ENCODE assay signal across 25 cellular contexts in genomic region chr18:3212636-3213035, GRCh38. TPM values are rescaled to one million over a fixed set of nuclear protein-coding genes. Genes with fewer than 3 reads are reported as not detected.
DNase-seq lines count a peak whose midpoint lies in the region; ATAC-seq and TF ChIP-seq lines count a peak whose summit lies in the region.
"Had no signal": no experiment of that assay in that cellular context is flagged by ENCODE, and none has a peak within 500 bp of the region (broad histone marks: within the 10 kb centered on the region; RNA-seq: fewer than 3 reads in every experiment).

No MANE protein-coding gene starts in this region.

- H3K36me3 ChIP-seq in right atrium auricular region (peaks cover 75% of the 10 kb centered on the region), tibial artery (peaks cover 8 to 13% (median 12%) of the 10 kb centered on the region in 3 donors)
- H3K36me3 ChIP-seq: HAP-1, MG63, SJSA1, upper lobe of left lung had no signal

- TF ChIP-seq CTCF in right atrium auricular region (IDR thresholded peaks at IDR 0.05) (no peak), mesothelial cell of epicardium (IDR thresholded peaks at IDR 0.05; ENCODE audit: unreplicated experiment) (no peak), tibial artery (IDR thresholded peaks at IDR 0.05) (no peak)

- ATAC-seq in activated T-helper 17 cell treated with anti-CD3 and anti-CD28 coated beads, Interleukin-2, amount 50 U/mL, for 72 hours (replicated peaks), result no peak
- no peak for ATAC-seq in activated CD4-positive, CD25-positive, alpha-beta regulatory T cell treated with anti-CD3 and anti-CD28 coated beads, Interleukin-2, amount 50 U/mL, for 24 hours
- ATAC-seq in HG03039 (IDR thresholded peaks at IDR 0.05; ENCODE audit: unreplicated experiment), result no peak

- peak overlapping the region in 1 of 2 donors; percentile 4 for H3K4me3 ChIP-seq in right atrium auricular region
- H3K4me3 ChIP-seq in tibial artery, result no peak overlapping the region
- H3K4me3 ChIP-seq: HAP-1, MG63, SJSA1, skin epidermis, upper lobe of left lung had no signal

- intact Hi-C loops in cardiac septum (cut with DNase I) (no loop called here), tibial artery (cut with DNase I; ENCODE audit: low total_unique reads) (no loop called here)

- no peaks in the 10 kb centered on the region for H3K27me3 Mint-ChIP-seq in activated T-helper 17 cell treated with anti-CD3 and anti-CD28 coated beads, Interleukin-2, amount 50 U/mL, for 72 hours
- no peaks in the 10 kb centered on the region for H3K27me3 Mint-ChIP-seq in mesothelial cell of epicardium (ENCODE audit: low read depth)
- H3K27me3 Mint-ChIP-seq: activated naive CD8-positive, alpha-beta T cell treated with anti-CD3 and anti-CD28 coated beads, Interleukin-2, amount 10 ng/mL, durations not matched to agents 7 days and 5 days; B cell; IgD-negative memory B cell; progenitor cell of endocrine pancreas had no signal

- H3K27ac ChIP-seq in right atrium auricular region (peak overlapping the region; percentile 5 to 67), tibial artery (peak overlapping the region; percentile 0 to 32)
- H3K27ac ChIP-seq: SJSA1, skin epidermis, upper lobe of left lung had no signal

- H3K27ac Mint-ChIP-seq in activated T-helper 17 cell treated with anti-CD3 and anti-CD28 coated beads, Interleukin-2, amount 50 U/mL, for 72 hours, result peak overlapping the region; percentile 8
- peak overlapping the region; percentile 43 for H3K27ac Mint-ChIP-seq in mesothelial cell of epicardium
- H3K27ac Mint-ChIP-seq: activated naive CD8-positive, alpha-beta T cell treated with anti-CD3 and anti-CD28 coated beads, Interleukin-2, amount 10 ng/mL, durations not matched to agents 7 days and 5 days; B cell; IgD-negative memory B cell; progenitor cell of endocrine pancreas had no signal

- H3K27me3 ChIP-seq in right atrium auricular region (no peaks in the 10 kb centered on the region), tibial artery (no peaks in the 10 kb centered on the region)
- H3K27me3 ChIP-seq: MG63, SJSA1, upper lobe of left lung had no signal

- DNase-seq in right atrium auricular region (ENCODE audit: low spot score), result no peak
- DNase-seq in cardiac septum (ENCODE audit: low spot score), result no peak
- no peak for DNase-seq in mesothelial cell of epicardium (ENCODE audit: low spot score in 2 of 2, unreplicated experiment in 2 of 2)
- DNase-seq in tibial artery, result no peak
- no peak for DNase-seq in stimulated activated CD4-positive, alpha-beta T cell treated with anti-CD3 and anti-CD28 coated beads, Interleukin-2, amount 100 ng/mL, for 24 hours
- DNase-seq: activated CD8-positive, alpha-beta memory T cell treated with anti-CD3 and anti-CD28 coated beads for 24 hours; activated effector memory CD4-positive, alpha-beta T cell treated with anti-CD3 and anti-CD28 coated beads, Interleukin-2, amount 50 U/mL, for 16 hours; activated naive CD8-positive, alpha-beta T cell treated with anti-CD3 and anti-CD28 coated beads, Interleukin-2, amount 10 ng/mL, durations not matched to agents 7 days and 5 days; cerebellar nuclear complex; COR-L47; DMS79; MG63; NCI-H2081; NCI-H226; NCI-H69; upper lobe of left lung had no signal

- no peak overlapping the region for H3K4me3 Mint-ChIP-seq in activated T-helper 17 cell treated with anti-CD3 and anti-CD28 coated beads, Interleukin-2, amount 50 U/mL, for 72 hours
- no peak overlapping the region for H3K4me3 Mint-ChIP-seq in mesothelial cell of epicardium
- H3K4me3 Mint-ChIP-seq: B cell, IgD-negative memory B cell had no signal

- H3K4me1 ChIP-seq in right atrium auricular region (peaks cover 0 to 58% of the 10 kb centered on the region in 2 donors), tibial artery (peaks cover 0 to 71% (median 8%) of the 10 kb centered on the region in 4 donors)
- H3K4me1 ChIP-seq: upper lobe of left lung had no signal

- no peaks in the 10 kb centered on the region for H3K36me3 Mint-ChIP-seq in activated T-helper 17 cell treated with anti-CD3 and anti-CD28 coated beads, Interleukin-2, amount 50 U/mL, for 72 hours (ENCODE audit: low read depth)
- no peaks in the 10 kb centered on the region for H3K36me3 Mint-ChIP-seq in mesothelial cell of epicardium
- H3K36me3 Mint-ChIP-seq: activated naive CD8-positive, alpha-beta T cell treated with anti-CD3 and anti-CD28 coated beads, Interleukin-2, amount 10 ng/mL, durations not matched to agents 7 days and 5 days; IgD-negative memory B cell had no signal

- no peaks in the 10 kb centered on the region for H3K9me3 Mint-ChIP-seq in activated T-helper 17 cell treated with anti-CD3 and anti-CD28 coated beads, Interleukin-2, amount 50 U/mL, for 72 hours
- peaks cover 9% of the 10 kb centered on the region for H3K9me3 Mint-ChIP-seq in mesothelial cell of epicardium
- H3K9me3 Mint-ChIP-seq: activated naive CD8-positive, alpha-beta T cell treated with anti-CD3 and anti-CD28 coated beads, Interleukin-2, amount 10 ng/mL, durations not matched to agents 7 days and 5 days; IgD-negative memory B cell had no signal

- no peaks in the 10 kb centered on the region for H3K9me3 ChIP-seq in right atrium auricular region
- H3K9me3 ChIP-seq in tibial artery, result no peaks in the 10 kb centered on the region
- H3K9me3 ChIP-seq: HAP-1, MG63, SJSA1, upper lobe of left lung had no signal

- peaks cover 3% of the 10 kb centered on the region for H3K4me1 Mint-ChIP-seq in activated T-helper 17 cell treated with anti-CD3 and anti-CD28 coated beads, Interleukin-2, amount 50 U/mL, for 72 hours
- peaks cover 25% of the 10 kb centered on the region for H3K4me1 Mint-ChIP-seq in mesothelial cell of epicardium
- H3K4me1 Mint-ChIP-seq: B cell, IgD-negative memory B cell had no signal

RNA-seq across cellular contexts. Expression of gene MYOM1, which starts 7.1 kb away (rescaled TPM):
- total RNA-seq in right atrium auricular region (100 to 1,000 TPM; 357 to 410 TPM), cardiac septum (878 TPM), mesothelial cell of epicardium (1.2 to 2.8 TPM (median 2.1 TPM) in 3 replicates)
- total RNA-seq in activated T-helper 17 cell treated with anti-CD3 and anti-CD28 coated beads, Interleukin-2, amount 50 U/mL, for 72 hours, result 1 to 10 TPM in 1 of 2 donors, under 1 TPM in 1; 0.52 to 2.0 TPM
- total RNA-seq: SJSA1 had no signal

RNA-seq across cellular contexts. Expression of gene MYL12A, which starts 35.0 kb away (rescaled TPM):
- 1,000 to 10,000 TPM; 1,108 to 5,712 TPM for total RNA-seq in right atrium auricular region
- 4,186 TPM for total RNA-seq in cardiac septum
- 100 to 1,000 TPM; 392 to 483 TPM for total RNA-seq in activated T-helper 17 cell treated with anti-CD3 and anti-CD28 coated beads, Interleukin-2, amount 50 U/mL, for 72 hours
- 217 to 222 TPM (median 220 TPM) in 3 replicates for total RNA-seq in mesothelial cell of epicardium

RNA-seq across cellular contexts. Expression of gene MYL12B, which starts 49.3 kb away (rescaled TPM):
- total RNA-seq in right atrium auricular region, result 100 to 1,000 TPM; 180 to 231 TPM
- 228 TPM for total RNA-seq in cardiac septum
- 100 to 1,000 TPM; 206 to 271 TPM for total RNA-seq in activated T-helper 17 cell treated with anti-CD3 and anti-CD28 coated beads, Interleukin-2, amount 50 U/mL, for 72 hours
- total RNA-seq in mesothelial cell of epicardium, result 195 to 225 TPM (median 215 TPM) in 3 replicates

Comparison
In these comparisons a context has a peak if more than half of its experiments do, and no peak if none do; other contexts are left out.
1. RNA of gene MYOM1, which starts 7.1 kb away (total RNA-seq): 878 TPM in cardiac septum (single experiment) and 357 to 410 TPM in right atrium auricular region; 1.2 to 2.8 TPM in mesothelial cell of epicardium and 0.52 to 2.0 TPM in activated T-helper 17 cell treated with anti-CD3 and anti-CD28 coated beads, Interleukin-2, amount 50 U/mL, for 72 hours; every median in the first group is over 10 times any median in the second.